In genomic region chr19:38395381-38396127, GRCh38 we compare ENCODE assay signal across 11 cellular contexts. TPM values are rescaled to one million over a fixed set of nuclear protein-coding genes. Genes with fewer than 3 reads are reported as not detected.
DNase-seq lines count a peak whose midpoint lies in the region; ATAC-seq and TF ChIP-seq lines count a peak whose summit lies in the region.
"Had no signal": no experiment of that assay in that cellular context is flagged by ENCODE, and none has a peak within 500 bp of the region (broad histone marks: within the 10 kb centered on the region; RNA-seq: fewer than 3 reads in every experiment).

No MANE protein-coding gene starts in this region.

- intact Hi-C loops in activated CD4-positive, alpha-beta T cell treated with anti-CD3 and anti-CD28 coated beads, Interleukin-2, amount 10 ng/mL, durations not matched to agents 24 days and 14 days (cut with micrococcal nuclease): no loop called here

- no peaks in the 10 kb centered on the region for H3K9me3 Mint-ChIP-seq in activated CD4-positive, alpha-beta T cell treated with anti-CD3 and anti-CD28 coated beads, Interleukin-2, amount 10 ng/mL, durations not matched to agents 24 days and 14 days

- H3K4me2 ChIP-seq in DOHH2 (ENCODE audit: low read length): peak overlapping the region; percentile 18; the same call in 1 of the 2 replicates

- no peak for ATAC-seq in HG03097 (IDR thresholded peaks at IDR 0.05; ENCODE audit: low FRiP score, unreplicated experiment)
- ATAC-seq in HG03159 (IDR thresholded peaks at IDR 0.05; ENCODE audit: unreplicated experiment): no peak

- TF ChIP-seq CTCF in DOHH2 (IDR thresholded peaks at IDR 0.05; ENCODE audit: low read depth, low read length, poor library complexity, severe bottlenecking) (no peak), choroid plexus epithelial cell (conservative IDR thresholded peaks at IDR 0.05; ENCODE audit: low read depth, low read length) (no peak)

- no peaks in the 10 kb centered on the region for H3K9me2 ChIP-seq in DOHH2 (replicated peaks; ENCODE audit: control insufficient read depth, low read length)

- no peaks in the 10 kb centered on the region for H3K36me3 ChIP-seq in DOHH2 (ENCODE audit: control insufficient read depth, low read length)
- H3K36me3 ChIP-seq: WERI-Rb-1 had no signal

- no peak overlapping the region for H3K4me3 ChIP-seq in DOHH2 (ENCODE audit: low read length)
- peak overlapping the region; percentile 33 for H3K4me3 ChIP-seq in choroid plexus epithelial cell (ENCODE audit: low read depth, low read length)

- H3K4me1 ChIP-seq in DOHH2 (ENCODE audit: control insufficient read depth, low read length): no peaks in the 10 kb centered on the region; the same call in 1 of the 2 replicates
- H3K4me1 ChIP-seq: parathyroid adenoma had no signal

- peaks cover 27% of the 10 kb centered on the region for H3K4me1 Mint-ChIP-seq in activated CD4-positive, alpha-beta T cell treated with anti-CD3 and anti-CD28 coated beads, Interleukin-2, amount 10 ng/mL, durations not matched to agents 24 days and 14 days

- H3K4me3 Mint-ChIP-seq in activated CD4-positive, alpha-beta T cell treated with anti-CD3 and anti-CD28 coated beads, Interleukin-2, amount 10 ng/mL, durations not matched to agents 24 days and 14 days: peak overlapping the region; percentile 85

- H3K27me3 ChIP-seq in DOHH2 (ENCODE audit: control insufficient read depth, low read length): peaks cover 47% of the 10 kb centered on the region

- H3K36me3 Mint-ChIP-seq in activated CD4-positive, alpha-beta T cell treated with anti-CD3 and anti-CD28 coated beads, Interleukin-2, amount 10 ng/mL, durations not matched to agents 24 days and 14 days (ENCODE audit: low read depth): peaks cover 2% of the 10 kb centered on the region

- H3F3A ChIP-seq in DOHH2 (ENCODE audit: control insufficient read depth, insufficient read depth): no peaks in the 10 kb centered on the region

- no peaks in the 10 kb centered on the region for H4K20me1 ChIP-seq in DOHH2 (ENCODE audit: control insufficient read depth, insufficient read depth, low read depth, low read length)

- peaks cover 19% of the 10 kb centered on the region for H3K27me3 Mint-ChIP-seq in activated CD4-positive, alpha-beta T cell treated with anti-CD3 and anti-CD28 coated beads, Interleukin-2, amount 10 ng/mL, durations not matched to agents 24 days and 14 days

- no peaks in the 10 kb centered on the region for H3K79me2 ChIP-seq in DOHH2 (ENCODE audit: control insufficient read depth, low read length)
- H3K79me2 ChIP-seq: parathyroid adenoma had no signal

- H3K27ac Mint-ChIP-seq in activated CD4-positive, alpha-beta T cell treated with anti-CD3 and anti-CD28 coated beads, Interleukin-2, amount 10 ng/mL, durations not matched to agents 24 days and 14 days: peak overlapping the region; percentile 84

- DNase-seq in activated CD4-positive, alpha-beta T cell treated with anti-CD3 and anti-CD28 coated beads, Interleukin-2, amount 10 ng/mL, durations not matched to agents 24 days and 14 days: peak; percentile 88
- DNase-seq in choroid plexus epithelial cell (ENCODE audit: low read depth) (no peak), NCI-H1436 treated with DMSO at 0.1 percent for 48 hours (lab: John Stamatoyannopoulos, UW) (no peak), AG08396 (ENCODE audit: low spot score) (no peak)
- DNase-seq in stimulated activated CD4-positive, alpha-beta T cell treated with anti-CD3 and anti-CD28 coated beads, Interleukin-15, amount 100 ng/mL, for 24 hours: peak; percentile 63
- DNase-seq: Kasumi-1, WERI-Rb-1 had no signal

- no peak overlapping the region for H3K27ac ChIP-seq in DOHH2 (ENCODE audit: low read depth, low read length)
- H3K27ac ChIP-seq: parathyroid adenoma, WERI-Rb-1 had no signal

- no peaks in the 10 kb centered on the region for H3K9me3 ChIP-seq in DOHH2 (ENCODE audit: control insufficient read depth, insufficient read depth, low read length)

RNA-seq across cellular contexts. Expression of gene SPRED3, which starts 7.1 kb away (rescaled TPM):
- 2.9 and 3.0 TPM in 2 replicates for total RNA-seq in activated CD4-positive, alpha-beta T cell treated with anti-CD3 and anti-CD28 coated beads, Interleukin-2, amount 10 ng/mL, durations not matched to agents 24 days and 14 days

RNA-seq across cellular contexts. Expression of gene FAM98C, which starts 7.3 kb away (rescaled TPM):
- 25.3 and 30.4 TPM in 2 replicates for total RNA-seq in activated CD4-positive, alpha-beta T cell treated with anti-CD3 and anti-CD28 coated beads, Interleukin-2, amount 10 ng/mL, durations not matched to agents 24 days and 14 days

RNA-seq across cellular contexts. Expression of gene GGN, which starts 7.7 kb away (rescaled TPM):
- total RNA-seq in activated CD4-positive, alpha-beta T cell treated with anti-CD3 and anti-CD28 coated beads, Interleukin-2, amount 10 ng/mL, durations not matched to agents 24 days and 14 days: 0.47 and 1.0 TPM in 2 replicates

RNA-seq across cellular contexts. Expression of gene PSMD8, which starts 21.2 kb away (rescaled TPM):
- total RNA-seq in activated CD4-positive, alpha-beta T cell treated with anti-CD3 and anti-CD28 coated beads, Interleukin-2, amount 10 ng/mL, durations not matched to agents 24 days and 14 days: 314 and 315 TPM in 2 replicates

RNA-seq across cellular contexts. Expression of gene RASGRP4, which starts 30.5 kb away (rescaled TPM):
- 2.1 and 2.2 TPM in 2 replicates for total RNA-seq in activated CD4-positive, alpha-beta T cell treated with anti-CD3 and anti-CD28 coated beads, Interleukin-2, amount 10 ng/mL, durations not matched to agents 24 days and 14 days

Comparison
In these comparisons a context has a peak if more than half of its experiments do, and no peak if none do; other contexts are left out.
1. DNase-seq: peak in activated CD4-positive, alpha-beta T cell treated with anti-CD3 and anti-CD28 coated beads, Interleukin-2, amount 10 ng/mL, durations not matched to agents 24 days and 14 days (single experiment) and stimulated activated CD4-positive, alpha-beta T cell treated with anti-CD3 and anti-CD28 coated beads, Interleukin-15, amount 100 ng/mL, for 24 hours (single experiment); none in choroid plexus epithelial cell (single experiment), NCI-H1436 treated with DMSO at 0.1 percent for 48 hours (single experiment) and AG08396 (single experiment).